Comparison of ENCODE assay signal across 1 cellular context in the genomic region with DNA sequence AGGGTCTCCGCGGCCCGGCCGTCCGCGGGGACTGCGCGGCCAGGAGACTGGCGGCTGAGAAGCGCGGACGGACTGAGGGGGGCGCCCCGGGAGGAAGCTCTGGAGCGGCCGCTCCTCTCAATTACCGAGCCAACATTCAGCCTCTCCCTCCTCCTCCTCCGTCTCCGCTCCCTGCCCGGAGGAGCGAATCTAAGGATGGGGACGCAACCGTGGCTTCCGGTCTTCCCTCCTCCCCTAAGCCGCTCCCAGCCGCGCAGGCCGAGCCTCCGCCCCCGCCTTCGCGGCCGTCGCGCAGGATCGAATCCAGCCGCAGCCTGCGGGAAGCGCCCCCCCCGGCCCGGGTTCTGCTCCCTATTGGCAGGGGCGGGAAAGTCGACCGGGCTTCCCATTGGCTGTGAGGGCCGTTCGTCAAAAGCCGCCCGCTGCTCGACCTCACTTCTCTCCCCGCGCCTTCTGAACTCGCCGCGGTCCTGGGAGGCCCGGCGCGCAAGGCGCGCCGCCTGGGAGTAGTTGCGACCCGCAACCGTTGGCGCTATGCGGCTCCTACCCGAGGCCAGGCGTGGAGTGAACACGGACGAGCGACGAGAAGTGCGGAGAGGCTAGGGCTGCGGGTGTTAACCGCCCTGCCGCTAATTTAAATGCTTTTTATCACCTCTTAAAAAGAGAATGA.
TF ChIP-seq lines count a peak whose summit lies in the region.

TSS of gene HNRNPLL (minus strand) at position 197 of the 670 bp plus-strand sequence. CDS start 302 bp downstream, outside the sequence.

TF ChIP-seq in K562, 482 proteins besides CTCF, POLR2A, EP300 and RAD21 (continued from another document and continues in another):
- 0 out of 2 replicates have a peak, but pooled peaks have one; percentile 41 for TF ChIP-seq ZNF212 (CRISPR knock-in tag; IDR thresholded peaks at IDR 0.05)
- peak; percentile 61; the same call in 1 of the 2 replicates for TF ChIP-seq ZNF24 (IDR thresholded peaks at IDR 0.05)
- TF ChIP-seq BRD9 (IDR thresholded peaks at IDR 0.05; ENCODE audit: low read depth, partially characterized antibody): no peak
- no peak; the same call in 1 of the 2 replicates for TF ChIP-seq ETS1 (conservative IDR thresholded peaks at IDR 0.05; ENCODE audit: control insufficient read depth, low read depth, low read length)
- no peak for TF ChIP-seq SRSF3 (IDR thresholded peaks at IDR 0.05; ENCODE audit: insufficient read depth, low read length)
- TF ChIP-seq, protein P1, sequence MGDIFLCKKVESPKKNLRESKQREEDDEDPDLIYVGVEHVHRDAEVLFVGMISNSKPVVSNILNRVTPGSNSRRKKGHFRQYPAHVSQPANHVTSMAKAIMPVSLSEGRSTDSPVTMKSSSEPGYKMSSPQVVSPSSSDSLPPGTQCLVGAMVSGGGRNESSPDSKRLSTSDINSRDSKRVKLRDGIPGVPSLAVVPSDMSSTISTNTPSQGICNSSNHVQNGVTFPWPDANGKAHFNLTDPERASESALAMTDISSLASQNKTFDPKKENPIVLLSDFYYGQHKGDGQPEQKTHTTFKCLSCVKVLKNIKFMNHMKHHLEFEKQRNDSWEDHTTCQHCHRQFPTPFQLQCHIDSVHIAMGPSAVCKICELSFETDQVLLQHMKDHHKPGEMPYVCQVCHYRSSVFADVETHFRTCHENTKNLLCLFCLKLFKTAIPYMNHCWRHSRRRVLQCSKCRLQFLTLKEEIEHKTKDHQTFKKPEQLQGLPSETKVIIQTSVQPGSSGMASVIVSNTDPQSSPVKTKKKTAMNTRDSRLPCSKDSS (IDR thresholded peaks at IDR 0.05; ENCODE audit: low read depth, partially characterized antibody): no peak
- TF ChIP-seq DDX20 (tag; IDR thresholded peaks at IDR 0.05; ENCODE audit: low read depth): no peak
- no peak for TF ChIP-seq XRCC4 (IDR thresholded peaks at IDR 0.05; ENCODE audit: extremely low read depth, insufficient read depth, insufficient read length)
- no peak for TF ChIP-seq MCM3 (IDR thresholded peaks at IDR 0.05)
- TF ChIP-seq HNRNPK (IDR thresholded peaks at IDR 0.05; ENCODE audit: low read depth, low read length, poor library complexity, severe bottlenecking): no peak
- TF ChIP-seq RBM17 (IDR thresholded peaks at IDR 0.05; ENCODE audit: borderline replicate concordance, low read depth, low read length): no peak
- peak; percentile 13 to 20; a peak in 2 of 4 replicates for TF ChIP-seq MLLT1 (IDR thresholded peaks at IDR 0.05)
- no peak for TF ChIP-seq ZEB2 (IDR thresholded peaks at IDR 0.05)
- TF ChIP-seq ZNF143 (CRISPR knock-in tag; IDR thresholded peaks at IDR 0.05): no peak
- no peak for TF ChIP-seq KAT7 (CRISPR knock-in tag; IDR thresholded peaks at IDR 0.05; ENCODE audit: borderline replicate concordance)
- TF ChIP-seq ZBTB40 (IDR thresholded peaks at IDR 0.05): peak; percentile 85
- no peak for TF ChIP-seq ZBTB40 (CRISPR knock-in tag; IDR thresholded peaks at IDR 0.05)
- 0 out of 2 replicates have a peak, but pooled peaks have one; percentile 72 for TF ChIP-seq ZBTB1 (CRISPR knock-in tag; IDR thresholded peaks at IDR 0.05; ENCODE audit: borderline replicate concordance, low read depth)
- peak; percentile 89 to 91 for TF ChIP-seq NRF1 (conservative IDR thresholded peaks at IDR 0.05 in 1 of 2, IDR thresholded peaks at IDR 0.05 in 1 of 2)
- TF ChIP-seq JUN (IDR thresholded peaks at IDR 0.05; ENCODE audit: borderline replicate concordance, low read depth, low read length): 0 out of 2 replicates have a peak, but pooled peaks have one; percentile 13
- TF ChIP-seq JUN (CRISPR knock-in tag; IDR thresholded peaks at IDR 0.05; ENCODE audit: borderline replicate concordance): no peak
- TF ChIP-seq ELF1 (tag; IDR thresholded peaks at IDR 0.05): peak; percentile 40; the same call in 1 of the 2 replicates
- peak; percentile 96 to 98 for TF ChIP-seq MAZ (CRISPR knock-in tag; conservative IDR thresholded peaks at IDR 0.05 in 1 of 2, IDR thresholded peaks at IDR 0.05 in 1 of 2)
- TF ChIP-seq C11orf30 (IDR thresholded peaks at IDR 0.05; ENCODE audit: low read depth): no peak
- TF ChIP-seq ZNF384 (IDR thresholded peaks at IDR 0.05; ENCODE audit: low read depth, low read length): 0 out of 2 replicates have a peak, but pooled peaks have one; percentile 26
- TF ChIP-seq ZNF347 (CRISPR knock-in tag; IDR thresholded peaks at IDR 0.05; ENCODE audit: low read depth): no peak
- TF ChIP-seq ZNF707 (CRISPR knock-in tag; conservative IDR thresholded peaks at IDR 0.05): 0 out of 2 replicates have a peak, but pooled peaks have one; percentile 32
- peak; percentile 64; the same call in 1 of the 2 replicates for TF ChIP-seq ZNF589 (CRISPR knock-in tag; IDR thresholded peaks at IDR 0.05; ENCODE audit: low read depth)
- no peak for TF ChIP-seq TFAM (CRISPR knock-in tag; conservative IDR thresholded peaks at IDR 0.05)
- peak; percentile 63; the same call in 1 of the 2 replicates for TF ChIP-seq ZKSCAN1 (IDR thresholded peaks at IDR 0.05; ENCODE audit: low read depth, low read length)
- TF ChIP-seq KLF16 (IDR thresholded peaks at IDR 0.05): 0 out of 2 replicates have a peak, but pooled peaks have one; percentile 5
- TF ChIP-seq FIP1L1 (IDR thresholded peaks at IDR 0.05; ENCODE audit: low read depth, low read length, poor library complexity, severe bottlenecking): peak; percentile 33
- no peak for TF ChIP-seq ZNF436 (CRISPR knock-in tag; IDR thresholded peaks at IDR 0.05)
- no peak for TF ChIP-seq ETV6 (IDR thresholded peaks at IDR 0.05; ENCODE audit: borderline replicate concordance in 1 of 2, low read depth in 2 of 2, low read length in 1 of 2)
- TF ChIP-seq ETV6 (CRISPR knock-in tag; IDR thresholded peaks at IDR 0.05; ENCODE audit: borderline replicate concordance): no peak
- TF ChIP-seq ASH1L (IDR thresholded peaks at IDR 0.05; ENCODE audit: borderline replicate concordance, low read depth, partially characterized antibody): peak; percentile 82
- TF ChIP-seq FOXA1 (IDR thresholded peaks at IDR 0.05; ENCODE audit: borderline replicate concordance): no peak
- TF ChIP-seq, protein P2, sequence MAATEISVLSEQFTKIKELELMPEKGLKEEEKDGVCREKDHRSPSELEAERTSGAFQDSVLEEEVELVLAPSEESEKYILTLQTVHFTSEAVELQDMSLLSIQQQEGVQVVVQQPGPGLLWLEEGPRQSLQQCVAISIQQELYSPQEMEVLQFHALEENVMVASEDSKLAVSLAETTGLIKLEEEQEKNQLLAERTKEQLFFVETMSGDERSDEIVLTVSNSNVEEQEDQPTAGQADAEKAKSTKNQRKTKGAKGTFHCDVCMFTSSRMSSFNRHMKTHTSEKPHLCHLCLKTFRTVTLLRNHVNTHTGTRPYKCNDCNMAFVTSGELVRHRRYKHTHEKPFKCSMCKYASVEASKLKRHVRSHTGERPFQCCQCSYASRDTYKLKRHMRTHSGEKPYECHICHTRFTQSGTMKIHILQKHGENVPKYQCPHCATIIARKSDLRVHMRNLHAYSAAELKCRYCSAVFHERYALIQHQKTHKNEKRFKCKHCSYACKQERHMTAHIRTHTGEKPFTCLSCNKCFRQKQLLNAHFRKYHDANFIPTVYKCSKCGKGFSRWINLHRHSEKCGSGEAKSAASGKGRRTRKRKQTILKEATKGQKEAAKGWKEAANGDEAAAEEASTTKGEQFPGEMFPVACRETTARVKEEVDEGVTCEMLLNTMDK (IDR thresholded peaks at IDR 0.05; ENCODE audit: borderline replicate concordance, insufficient read depth, low read depth, low read length, poor library complexity, severe bottlenecking): peak; percentile 31
- peak; percentile 78; the same call in 1 of the 2 replicates for TF ChIP-seq ZBED1 (IDR thresholded peaks at IDR 0.05)
- no peak for TF ChIP-seq ZHX1 (conservative IDR thresholded peaks at IDR 0.05; ENCODE audit: low read length)
